Comparison of ENCODE assay signal across 9 cellular contexts in the genomic region with DNA sequence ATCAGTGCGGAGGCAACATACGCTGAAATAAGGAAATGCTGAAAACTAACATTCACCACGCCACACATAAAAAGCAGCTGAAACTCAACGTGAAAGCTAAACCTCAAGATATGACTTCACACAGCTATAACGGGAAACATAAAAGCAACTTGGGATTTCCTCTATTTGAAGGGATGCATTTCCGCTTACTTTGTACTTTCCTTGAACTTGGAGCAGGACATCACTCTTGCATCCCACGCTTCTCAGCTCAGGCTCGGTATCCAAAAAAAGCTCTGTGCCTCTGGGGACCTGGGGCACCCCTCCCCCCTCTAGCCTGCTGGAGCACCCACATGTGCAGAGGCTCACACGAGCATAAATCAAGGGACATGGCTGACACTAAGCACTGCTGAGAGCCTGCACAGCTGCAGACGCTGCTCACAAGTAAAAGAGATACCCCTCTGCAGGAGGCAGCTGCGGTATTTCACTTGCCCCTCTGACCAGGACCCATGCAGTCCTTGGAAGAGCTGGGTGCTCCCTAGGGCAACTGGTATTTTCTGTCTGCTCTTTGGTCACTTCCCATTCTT. TPM values are rescaled to one million over a fixed set of nuclear protein-coding genes. Genes with fewer than 3 reads are reported as not detected.
DNase-seq lines count a peak whose midpoint lies in the region; ATAC-seq and TF ChIP-seq lines count a peak whose summit lies in the region.
"Had no signal": no experiment of that assay in that cellular context is flagged by ENCODE, and none has a peak within 500 bp of the region (broad histone marks: within the 10 kb centered on the region; RNA-seq: fewer than 3 reads in every experiment).

No MANE protein-coding gene starts in this region.

- no peaks in the 10 kb centered on the region for H3K27me3 ChIP-seq in DND-41 (ENCODE audit: insufficient read depth, low read length, poor library complexity)
- H3K27me3 ChIP-seq in muscle layer of duodenum (ENCODE audit: low read depth, low read length) = no peaks in the 10 kb centered on the region
- H3K27me3 ChIP-seq: tibial artery had no signal

- H3K4me3 ChIP-seq in DND-41 (ENCODE audit: low read depth in 1 of 2, low read length in 2 of 2) (peak overlapping the region in 1 of 2 experiments; percentile 50; a peak in 2 of 4 replicates), muscle layer of duodenum (ENCODE audit: low read depth in 1 of 2, low read length in 2 of 2) (no peak overlapping the region)

- H3K36me3 ChIP-seq in DND-41 (ENCODE audit: insufficient read depth, low read length) = no peaks in the 10 kb centered on the region
- H3K36me3 ChIP-seq in muscle layer of duodenum (ENCODE audit: control insufficient read depth in 1 of 2, insufficient read depth in 2 of 2, low read length in 2 of 2) = no peaks in the 10 kb centered on the region
- H3K36me3 ChIP-seq: tibial artery had no signal

- H4K20me1 ChIP-seq in DND-41 (ENCODE audit: insufficient read depth, low read length) = peaks cover 59% of the 10 kb centered on the region

- TF ChIP-seq CTCF in DND-41 (IDR thresholded peaks at IDR 0.05; ENCODE audit: borderline replicate concordance, extremely low read depth, low read length, poor library complexity, severe bottlenecking) = no peak
- TF ChIP-seq CTCF in natural killer cell (IDR thresholded peaks at IDR 0.05) = no peak

- peaks cover 89% of the 10 kb centered on the region for H3K79me2 ChIP-seq in DND-41 (ENCODE audit: insufficient read depth, low read length)

- H3K27me3 Mint-ChIP-seq in activated naive CD8-positive, alpha-beta T cell treated with anti-CD3 and anti-CD28 coated beads for 36 hours = peaks cover 17% of the 10 kb centered on the region
- H3K27me3 Mint-ChIP-seq in natural killer cell (ENCODE audit: low read depth in 2 of 2) = peaks cover 19 to 38% of the 10 kb centered on the region in 2 donors

- peak; percentile 98 for ATAC-seq in DND-41 (ENCODE audit: insufficient read depth, low read depth)
- ATAC-seq in GM19351 (IDR thresholded peaks at IDR 0.05; ENCODE audit: unreplicated experiment) = peak; percentile 86
- peak; percentile 65 for ATAC-seq in HG03196 (IDR thresholded peaks at IDR 0.05; ENCODE audit: unreplicated experiment)
- no peak for ATAC-seq in natural killer cell

- peak overlapping the region; percentile 49 for H3K27ac ChIP-seq in DND-41 (ENCODE audit: low read length)
- H3K27ac ChIP-seq in muscle layer of duodenum (ENCODE audit: low read length) = peak overlapping the region; percentile 4

- no peaks in the 10 kb centered on the region for H3K36me3 Mint-ChIP-seq in activated naive CD8-positive, alpha-beta T cell treated with anti-CD3 and anti-CD28 coated beads for 36 hours
- H3K36me3 Mint-ChIP-seq in natural killer cell = no peaks in the 10 kb centered on the region

- intact Hi-C loops in natural killer cell (cut with micrococcal nuclease) = no loop called here

- DNase-seq in DND-41 = peak; percentile 69
- DNase-seq in activated naive CD8-positive, alpha-beta T cell treated with anti-CD3 and anti-CD28 coated beads for 36 hours = no peak
- DNase-seq in central memory CD4-positive, alpha-beta T cell = no peak
- DNase-seq in activated CD4-positive, CD25-positive, alpha-beta regulatory T cell (lab: John Stamatoyannopoulos, UW) = no peak
- no peak for DNase-seq in natural killer cell

- peaks cover 8% of the 10 kb centered on the region for H3K4me1 Mint-ChIP-seq in activated naive CD8-positive, alpha-beta T cell treated with anti-CD3 and anti-CD28 coated beads for 36 hours
- H3K4me1 Mint-ChIP-seq in natural killer cell = peaks cover 4 to 5% of the 10 kb centered on the region in 2 donors

- peaks cover 29% of the 10 kb centered on the region for H3K4me1 ChIP-seq in DND-41 (ENCODE audit: insufficient read depth, low read length)
- peaks cover 9 to 45% of the 10 kb centered on the region in 2 donors for H3K4me1 ChIP-seq in muscle layer of duodenum (ENCODE audit: control insufficient read depth in 1 of 2, insufficient read depth in 2 of 2, low read length in 2 of 2)

- H3K4me2 ChIP-seq in DND-41 (ENCODE audit: insufficient read depth, low read length) = peak overlapping the region; percentile 67

- H3K27ac Mint-ChIP-seq in activated naive CD8-positive, alpha-beta T cell treated with anti-CD3 and anti-CD28 coated beads for 36 hours = no peak overlapping the region
- H3K27ac Mint-ChIP-seq in natural killer cell = no peak overlapping the region

- H3K4me3 Mint-ChIP-seq in activated naive CD8-positive, alpha-beta T cell treated with anti-CD3 and anti-CD28 coated beads for 36 hours = peak overlapping the region; percentile 29
- no peak overlapping the region for H3K4me3 Mint-ChIP-seq in natural killer cell

- H3K9ac ChIP-seq in DND-41 (ENCODE audit: low read depth, low read length) = peak overlapping the region; percentile 19; the same call in 1 of the 2 replicates

- H2AFZ ChIP-seq in DND-41 (ENCODE audit: low read depth, low read length) = no peak overlapping the region

- H3K9me3 ChIP-seq in DND-41 (ENCODE audit: insufficient read depth, low read length, severe bottlenecking) (no peaks in the 10 kb centered on the region), muscle layer of duodenum (ENCODE audit: control insufficient read depth in 1 of 2, low read length in 2 of 2) (no peaks in the 10 kb centered on the region)
- H3K9me3 ChIP-seq: tibial artery had no signal

- H3K9me3 Mint-ChIP-seq in activated naive CD8-positive, alpha-beta T cell treated with anti-CD3 and anti-CD28 coated beads for 36 hours = no peaks in the 10 kb centered on the region
- H3K9me3 Mint-ChIP-seq in natural killer cell = no peaks in the 10 kb centered on the region

RNA-seq across cellular contexts. Expression of a gene that starts 34.2 kb away (rescaled TPM):
- total RNA-seq in activated naive CD8-positive, alpha-beta T cell treated with anti-CD3 and anti-CD28 coated beads for 36 hours = 1 to 10 TPM; 1.3 to 1.9 TPM
- total RNA-seq in natural killer cell = under 1 TPM; 0.14 to 0.49 (median 0.38) TPM

Comparison
In these comparisons a context has a peak if more than half of its experiments do, and no peak if none do; other contexts are left out.
1. ATAC-seq: peak in DND-41 (single experiment), GM19351 (single experiment) and HG03196 (single experiment); none in natural killer cell (0 of 3).